Comparison of ENCODE assay signal across 28 cellular contexts in the genomic region with DNA sequence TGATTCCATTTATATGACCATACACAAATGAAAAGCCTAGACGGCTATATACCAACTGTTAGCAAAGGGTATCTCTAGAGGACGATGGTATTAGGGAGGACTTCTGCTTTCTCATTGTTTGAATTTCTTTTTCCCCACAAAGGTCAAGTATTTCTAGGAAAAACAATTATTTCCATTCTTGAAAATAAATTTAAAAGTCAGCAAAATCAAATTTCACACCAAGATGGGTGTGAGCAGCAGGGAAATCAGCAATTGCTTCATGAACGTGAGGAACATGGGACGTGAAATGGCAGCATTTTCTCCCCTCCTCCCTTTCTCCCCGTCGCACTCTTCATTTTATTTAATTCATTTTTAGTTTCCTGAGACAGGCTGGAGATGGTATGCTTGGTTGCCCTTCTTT.
"Had no signal": no experiment of that assay in that cellular context is flagged by ENCODE, and none has a peak within 500 bp of the region (broad histone marks: within the 10 kb centered on the region; RNA-seq: fewer than 3 reads in every experiment).

No MANE protein-coding gene starts in this region.

- FAIRE-seq: pancreas, urothelium cell line had no signal

- H3K9me3 ChIP-seq: neutrophil, pancreas, prostate gland, spleen, suprapubic skin, testis, tibial nerve, upper lobe of left lung, vagina had no signal

- H3K36me3 ChIP-seq: neutrophil, pancreas, prostate gland, spleen, suprapubic skin, tibial nerve, upper lobe of left lung, vagina had no signal

- DNase-seq: naive thymus-derived CD4-positive, alpha-beta T cell; natural killer cell; nucleus accumbens; pancreas; right cardiac atrium; spleen; stimulated activated CD4-positive, alpha-beta T cell treated with anti-CD3 and anti-CD28 coated beads, Interleukin-12 subunit alpha, Interleukin-12 subunit beta, amount 100 ng/mL, for 4 hours; stimulated activated CD4-positive, alpha-beta T cell treated with anti-CD3 and anti-CD28 coated beads, Interleukin-1b, Interleukin-23, amount 100 ng/mL, for 48 hours; stimulated activated CD4-positive, alpha-beta T cell treated with anti-CD3 and anti-CD28 coated beads, Interleukin-4, amount 100 ng/mL, for 1 hour; stimulated activated CD4-positive, alpha-beta T cell treated with anti-CD3 and anti-CD28 coated beads, Interleukin-4, amount 100 ng/mL, for 4 hours; stimulated activated CD8-positive, alpha-beta memory T cell treated with anti-CD3 and anti-CD28 coated beads, Interleukin-4, amount 100 ng/mL, for 48 hours; stimulated activated naive CD4-positive, alpha-beta T cell; stimulated activated naive CD8-positive, alpha-beta T cell treated with anti-CD3 and anti-CD28 coated beads, Interleukin-15, amount 100 ng/mL, for 72 hours; stimulated activated naive CD8-positive, alpha-beta T cell treated with anti-CD3 and anti-CD28 coated beads, Interleukin-15, Interleukin-2, amounts not matched to agents 100 U/mL and 50 U/mL, for 24 hours; substantia nigra; testis; trophoblast cell; upper lobe of left lung had no signal

- H3K4me2 ChIP-seq: smooth muscle cell had no signal

- H3K27ac ChIP-seq: neutrophil, pancreas, prostate gland, skin epidermis, spleen, suprapubic skin, testis, tibial nerve, upper lobe of left lung, vagina had no signal

- H3K27me3 ChIP-seq: neutrophil, pancreas, spleen, suprapubic skin, testis, tibial nerve, upper lobe of left lung, vagina had no signal

- H3K4me3 ChIP-seq: pancreas, prostate gland, skin epidermis, smooth muscle cell, spleen, suprapubic skin, testis, tibial nerve, upper lobe of left lung, vagina had no signal

- ATAC-seq: naive thymus-derived CD4-positive, alpha-beta T cell; natural killer cell; pancreas; right cardiac atrium; sciatic nerve; stimulated activated memory B cell treated with anti-CD40 and anti-IgM and Interleukin-4, amounts not matched to agents 10 μg/mL and 1 μg/mL and 100 μg/mL, for 72 hours; stimulated activated naive CD8-positive, alpha-beta T cell treated with anti-CD3 and anti-CD28 coated beads, Interleukin-15, amount 100 ng/mL, for 72 hours; stimulated activated naive CD8-positive, alpha-beta T cell treated with anti-CD3 and anti-CD28 coated beads, Interleukin-15, Interleukin-2, amounts not matched to agents 100 U/mL and 50 U/mL, for 24 hours had no signal

- H3K4me1 ChIP-seq: prostate gland, testis had no signal
